Comparison of ENCODE assay signal across 8 cellular contexts in the genomic region with DNA sequence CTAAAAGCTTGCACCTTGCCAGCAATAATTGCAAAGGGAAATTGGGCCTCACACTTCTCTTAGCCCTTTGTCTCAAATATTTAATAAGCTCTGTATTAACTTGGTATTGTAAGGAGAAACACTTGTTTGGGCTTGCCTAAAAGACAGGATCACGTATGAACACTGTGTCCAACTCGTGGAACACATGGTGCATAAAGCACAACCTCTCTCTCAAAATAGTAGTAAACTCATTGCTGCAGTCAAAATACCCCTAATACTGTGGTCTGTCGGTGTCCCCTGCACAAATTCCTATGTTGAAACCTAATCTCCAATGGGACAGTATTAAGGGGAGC. TPM values are rescaled to one million over a fixed set of nuclear protein-coding genes. Genes with fewer than 3 reads are reported as not detected.
DNase-seq lines count a peak whose midpoint lies in the region; ATAC-seq lines count a peak whose summit lies in the region.

No MANE protein-coding gene starts in this region.

- H3K9me3 Mint-ChIP-seq in central memory CD8-positive, alpha-beta T cell, result no peaks in the 10 kb centered on the region
- H3K9me3 Mint-ChIP-seq in naive thymus-derived CD4-positive, alpha-beta T cell, result peaks cover 0 to 4% (median 0%) of the 10 kb centered on the region in 11 donors

- peaks cover 40% of the 10 kb centered on the region for H3K36me3 Mint-ChIP-seq in central memory CD8-positive, alpha-beta T cell (ENCODE audit: insufficient read depth)
- peaks cover 7 to 19% (median 13%) of the 10 kb centered on the region in 5 donors for H3K36me3 Mint-ChIP-seq in naive thymus-derived CD4-positive, alpha-beta T cell

- no peaks in the 10 kb centered on the region for H3K27me3 Mint-ChIP-seq in central memory CD8-positive, alpha-beta T cell
- peaks cover 0 to 2% (median 0%) of the 10 kb centered on the region in 5 donors for H3K27me3 Mint-ChIP-seq in naive thymus-derived CD4-positive, alpha-beta T cell

- CTCF ChIA-PET in naive thymus-derived CD4-positive, alpha-beta T cell (lab: Charles Lee), result interaction anchor here (0.7 to 1.7 kb wide), 3 partner anchors 27 to 39 kb away, joined by 3 to 4 read pairs (median 4); partner anchors contain the start of gene EOGT

- H3K4me3 Mint-ChIP-seq in central memory CD8-positive, alpha-beta T cell, result peak overlapping the region; percentile 98
- peak overlapping the region; percentile 94 to 99 (median 96) for H3K4me3 Mint-ChIP-seq in naive thymus-derived CD4-positive, alpha-beta T cell

- peak overlapping the region; percentile 96 for H3K4me3 ChIP-seq in naive thymus-derived CD4-positive, alpha-beta T cell (ENCODE audit: low read length)

- peaks cover 3 to 20% (median 17%) of the 10 kb centered on the region in 3 experiments for H3K36me3 ChIP-seq in naive thymus-derived CD4-positive, alpha-beta T cell (ENCODE audit: control insufficient read depth in 2 of 3, insufficient read depth in 3 of 3, low read length in 3 of 3)

- DNase-seq in central memory CD8-positive, alpha-beta T cell (ENCODE audit: low spot score in 2 of 2), result no peak
- no peak for DNase-seq in naive thymus-derived CD4-positive, alpha-beta T cell
- no peak for DNase-seq in RPMI8226
- no peak for DNase-seq in DMS53 treated with DMSO at 0.1 percent for 48 hours (lab: John Stamatoyannopoulos, UW; ENCODE audit: unreplicated experiment)
- DNase-seq in activated CD4-positive, alpha-beta T cell treated with anti-CD3 and anti-CD28 coated beads, Interleukin-2, amount 50 U/mL, for 48 hours, result no peak
- DNase-seq in left lobe of liver (ENCODE audit: low spot score), result no peak

- intact Hi-C loops in naive thymus-derived CD4-positive, alpha-beta T cell (cut with micrococcal nuclease), result loop anchor here (1.0 to 2.0 kb wide), 6 partner anchors 28 to 254 kb away; partner anchors contain the start of genes ARL6IP5 (in 2 of the 2), EOGT (in 2 of the 2) and UBA3 (in 2 of the 2)

- POLR2A ChIA-PET in naive thymus-derived CD4-positive, alpha-beta T cell (lab: Charles Lee), result interaction anchor here (1.2 to 4.6 kb wide), 9 partner anchors 12 to 49 kb away, joined by 3 to 103 read pairs (median 6); partner anchors contain the start of genes ARL6IP5, EOGT and UBA3

- no peaks in the 10 kb centered on the region for H3K9me3 ChIP-seq in naive thymus-derived CD4-positive, alpha-beta T cell (ENCODE audit: control insufficient read depth in 2 of 3, low read length in 3 of 3)

- peak overlapping the region; percentile 87 for H3K27ac ChIP-seq in naive thymus-derived CD4-positive, alpha-beta T cell (ENCODE audit: low read depth, low read length)

- H3K4me1 ChIP-seq in naive thymus-derived CD4-positive, alpha-beta T cell (ENCODE audit: control insufficient read depth in 2 of 2, insufficient read depth in 2 of 2, low read length in 2 of 2), result peaks cover 20 to 25% of the 10 kb centered on the region in 2 donors

- no peaks in the 10 kb centered on the region for H3K27me3 ChIP-seq in naive thymus-derived CD4-positive, alpha-beta T cell (ENCODE audit: control insufficient read depth in 2 of 2, insufficient read depth in 2 of 2, low read length in 2 of 2)

- peak overlapping the region; percentile 99 for H3K27ac Mint-ChIP-seq in central memory CD8-positive, alpha-beta T cell (ENCODE audit: low read depth)
- H3K27ac Mint-ChIP-seq in naive thymus-derived CD4-positive, alpha-beta T cell, result peak overlapping the region; percentile 92 to 99 (median 98)

- ATAC-seq in GM18868 (IDR thresholded peaks at IDR 0.05; ENCODE audit: unreplicated experiment), result peak; percentile 5
- peak; percentile 0 for ATAC-seq in HG03565 (IDR thresholded peaks at IDR 0.05; ENCODE audit: unreplicated experiment)
- no peak for ATAC-seq in central memory CD8-positive, alpha-beta T cell (replicated peaks; ENCODE audit: extremely low read depth, poor library complexity, severe bottlenecking)
- ATAC-seq in naive thymus-derived CD4-positive, alpha-beta T cell, result peak; percentile 0
- ATAC-seq in left lobe of liver, result no peak

- H3K4me1 Mint-ChIP-seq in central memory CD8-positive, alpha-beta T cell, result peaks cover 49% of the 10 kb centered on the region
- H3K4me1 Mint-ChIP-seq in naive thymus-derived CD4-positive, alpha-beta T cell, result peaks cover 16 to 59% (median 46%) of the 10 kb centered on the region in 7 donors

RNA-seq across cellular contexts. Expression of gene TMF1, which starts 0.4 kb away (rescaled TPM):
- 10 to 100 TPM; 41.3 to 71.8 (median 52.8) TPM for total RNA-seq in naive thymus-derived CD4-positive, alpha-beta T cell
- polyA plus RNA-seq in naive thymus-derived CD4-positive, alpha-beta T cell, result 10 to 100 TPM; 36.1 to 37.8 TPM
- total RNA-seq in left lobe of liver, result 9.2 TPM

RNA-seq across cellular contexts. Expression of gene UBA3, which starts 27.6 kb away (rescaled TPM):
- total RNA-seq in naive thymus-derived CD4-positive, alpha-beta T cell, result 100 to 1,000 TPM in 1 of 5 experiments, 10 to 100 TPM in 4; 51.1 to 120 (median 70.8) TPM
- polyA plus RNA-seq in naive thymus-derived CD4-positive, alpha-beta T cell, result 10 to 100 TPM; 36.6 to 44.8 TPM
- total RNA-seq in left lobe of liver, result 20.0 TPM

RNA-seq across cellular contexts. Expression of gene ARL6IP5, which starts 32.2 kb away (rescaled TPM):
- 100 to 1,000 TPM in 4 of 5 experiments, 10 to 100 TPM in 1; 75.8 to 226 (median 119) TPM for total RNA-seq in naive thymus-derived CD4-positive, alpha-beta T cell
- polyA plus RNA-seq in naive thymus-derived CD4-positive, alpha-beta T cell, result 100 to 1,000 TPM; 330 to 457 TPM
- 31.6 TPM for total RNA-seq in left lobe of liver

RNA-seq across cellular contexts. Expression of gene EOGT, which starts 39.0 kb away (rescaled TPM):
- total RNA-seq in naive thymus-derived CD4-positive, alpha-beta T cell, result 10 to 100 TPM; 10.1 to 19.1 (median 13.1) TPM
- 10 to 100 TPM in 1 of 2 donors, 1 to 10 TPM in 1; 6.8 to 10.5 TPM for polyA plus RNA-seq in naive thymus-derived CD4-positive, alpha-beta T cell
- 4.3 TPM for total RNA-seq in left lobe of liver

Comparison
In these comparisons a context has a peak if more than half of its experiments do, and no peak if none do; other contexts are left out.
1. ATAC-seq: peak in GM18868 (single experiment), HG03565 (single experiment) and naive thymus-derived CD4-positive, alpha-beta T cell (single experiment); none in central memory CD8-positive, alpha-beta T cell (single experiment) and left lobe of liver (single experiment).